9 cellular contexts compared by ENCODE assay signal in genomic region chr19:800360-801029, GRCh38. TPM values are rescaled to one million over a fixed set of nuclear protein-coding genes. Genes with fewer than 3 reads are reported as not detected.
DNase-seq lines count a peak whose midpoint lies in the region; ATAC-seq, FAIRE-seq and TF ChIP-seq lines count a peak whose summit lies in the region.
"Had no signal": no experiment of that assay in that cellular context is flagged by ENCODE, and none has a peak within 500 bp of the region (broad histone marks: within the 10 kb centered on the region; RNA-seq: fewer than 3 reads in every experiment).

No MANE protein-coding gene starts in this region.

- TF ChIP-seq CTCF in SK-N-SH (IDR thresholded peaks at IDR 0.05) (no peak), keratinocyte (optimal IDR thresholded peaks at IDR 0.05 in 1 of 3, IDR thresholded peaks at IDR 0.05 in 1 of 3, conservative IDR thresholded peaks at IDR 0.05 in 1 of 3; ENCODE audit: extremely low read depth in 1 of 3, insufficient read depth in 2 of 3, low read length in 3 of 3) (no peak)

- H3K4me3 ChIP-seq in SK-N-SH (ENCODE audit: low read depth in 2 of 2, low read length in 1 of 2) (peak overlapping the region; percentile 21 to 85), keratinocyte (ENCODE audit: control insufficient read depth in 2 of 3, extremely low read depth in 1 of 3, insufficient read depth in 2 of 3, low read depth in 1 of 3, low read length in 3 of 3) (peak overlapping the region; percentile 65 to 99 (median 83)), stomach smooth muscle (ENCODE audit: low read length in 2 of 2) (peak overlapping the region; percentile 33 to 64)

- no peaks in the 10 kb centered on the region for H3K27me3 ChIP-seq in SK-N-SH (ENCODE audit: insufficient read depth)
- no peaks in the 10 kb centered on the region for H3K27me3 ChIP-seq in keratinocyte (ENCODE audit: control insufficient read depth, extremely low read depth, insufficient read depth, low read length)
- H3K27me3 ChIP-seq in stomach smooth muscle (ENCODE audit: control insufficient read depth in 1 of 2, insufficient read depth in 2 of 2, low read length in 2 of 2) = no peaks in the 10 kb centered on the region

- peak overlapping the region; percentile 11 to 87; a peak in 3 of 4 replicates for H3K27ac ChIP-seq in SK-N-SH (ENCODE audit: low read depth in 2 of 2, low read length in 1 of 2)
- peak overlapping the region; percentile 75 for H3K27ac ChIP-seq in keratinocyte (ENCODE audit: control insufficient read depth, insufficient read depth, low read length)
- peak overlapping the region; percentile 81 for H3K27ac ChIP-seq in stomach smooth muscle (ENCODE audit: low read length)

- H2AFZ ChIP-seq in SK-N-SH (ENCODE audit: low read depth) (no peak overlapping the region), keratinocyte (ENCODE audit: control insufficient read depth, low read length) (no peak overlapping the region)

- H4K20me1 ChIP-seq in SK-N-SH (ENCODE audit: insufficient read depth) (peaks cover 76% of the 10 kb centered on the region), keratinocyte (ENCODE audit: control insufficient read depth, extremely low read depth, insufficient read depth, low read length) (peaks cover 69% of the 10 kb centered on the region)

- ATAC-seq in SK-N-SH treated with all-trans-retinoic acid at 6 μM for 48 hours = no peak

- peak overlapping the region; percentile 31; the same call in 1 of the 2 replicates for H3K9ac ChIP-seq in SK-N-SH
- H3K9ac ChIP-seq in keratinocyte (ENCODE audit: control insufficient read depth, extremely low read depth, insufficient read depth, low read length) = peak overlapping the region; percentile 91
- H3K9ac ChIP-seq in stomach smooth muscle (ENCODE audit: low read length in 2 of 2) = peak overlapping the region; percentile 40 to 60

- no peaks in the 10 kb centered on the region for H3F3A ChIP-seq in SK-N-SH (replicated peaks; ENCODE audit: insufficient read depth)

- H3K4me1 ChIP-seq in SK-N-SH (ENCODE audit: control insufficient read depth in 1 of 2, insufficient read depth in 2 of 2, low read depth in 1 of 2, low read length in 1 of 2) (peaks cover 29 to 47% of the 10 kb centered on the region in 2 experiments; a peak in 3 of 4 replicates), keratinocyte (ENCODE audit: control insufficient read depth, extremely low read depth, insufficient read depth, low read length) (peaks cover 32% of the 10 kb centered on the region), stomach smooth muscle (ENCODE audit: control insufficient read depth, insufficient read depth, low read length) (peaks cover 69% of the 10 kb centered on the region)

- WGBS in SK-N-SH (ENCODE audit: low lambda C conversion rate) = 37% methylated on average over 10 of the region's 17 CpGs

- peaks cover 38% of the 10 kb centered on the region for H3K4me1 Mint-ChIP-seq in activated naive CD8-positive, alpha-beta T cell (ENCODE audit: low read depth)

- peak overlapping the region; percentile 87 for H3K27ac Mint-ChIP-seq in activated naive CD8-positive, alpha-beta T cell

- no peak for TF ChIP-seq EP300 in SK-N-SH (IDR thresholded peaks at IDR 0.05; ENCODE audit: borderline replicate concordance in 1 of 2, low read depth in 1 of 2, low read length in 1 of 2)

- H3K4me2 ChIP-seq in SK-N-SH (peak overlapping the region; percentile 95), keratinocyte (ENCODE audit: control insufficient read depth, extremely low read depth, insufficient read depth, low read depth, low read length) (peak overlapping the region; percentile 96)

- H3K36me3 Mint-ChIP-seq in activated naive CD8-positive, alpha-beta T cell = peaks cover 7% of the 10 kb centered on the region

- H3K9me3 ChIP-seq in SK-N-SH = no peaks in the 10 kb centered on the region
- no peaks in the 10 kb centered on the region for H3K9me3 ChIP-seq in keratinocyte (ENCODE audit: control insufficient read depth, low read depth, low read length)
- no peaks in the 10 kb centered on the region for H3K9me3 ChIP-seq in stomach smooth muscle (ENCODE audit: control insufficient read depth in 2 of 2, low read length in 2 of 2)

- H3K9me1 ChIP-seq in keratinocyte (ENCODE audit: control insufficient read depth, extremely low read depth, insufficient read depth, low read length) = no peaks in the 10 kb centered on the region

- TF ChIP-seq RAD21 in SK-N-SH (IDR thresholded peaks at IDR 0.05; ENCODE audit: low read length) = 0 out of 2 replicates have a peak, but pooled peaks have one; percentile 11

- H3K27me3 Mint-ChIP-seq in activated naive CD8-positive, alpha-beta T cell = no peaks in the 10 kb centered on the region

- FAIRE-seq in keratinocyte (lab: Jason Lieb, UNC) = peak; percentile 59

- dilution Hi-C loops in keratinocyte (cut with MboI; ENCODE audit: extremely low pct_ligation_motif_present, low sequenced_read_pairs) = no loop called here

- DNase-seq in SK-N-SH (peak; percentile 47), keratinocyte (ENCODE audit: low read depth, low spot score) (no peak), SKM-1 (lab: John Stamatoyannopoulos, UW; ENCODE audit: unreplicated experiment) (no peak), NCI-H1436 treated with DMSO at 0.1 percent for 48 hours (lab: John Stamatoyannopoulos, UW) (no peak), cerebellar cortex (ENCODE audit: low spot score) (no peak)

- no peaks in the 10 kb centered on the region for H3K9me3 Mint-ChIP-seq in activated naive CD8-positive, alpha-beta T cell (ENCODE audit: low read depth)

- H3K4me3 Mint-ChIP-seq in activated naive CD8-positive, alpha-beta T cell = peak overlapping the region; percentile 90

- H3K36me3 ChIP-seq in SK-N-SH (replicated peaks in 1 of 2; ENCODE audit: control insufficient read depth in 1 of 2, insufficient read depth in 2 of 2, low read length in 1 of 2) = peaks cover 22 to 40% of the 10 kb centered on the region in 2 experiments
- peaks cover 26 to 65% of the 10 kb centered on the region in 2 experiments for H3K36me3 ChIP-seq in keratinocyte (ENCODE audit: control insufficient read depth in 2 of 2, extremely low read depth in 1 of 2, insufficient read depth in 2 of 2, low read length in 2 of 2)
- peaks cover 17% of the 10 kb centered on the region in 2 donors for H3K36me3 ChIP-seq in stomach smooth muscle (ENCODE audit: control insufficient read depth in 2 of 2, insufficient read depth in 2 of 2, low read length in 2 of 2)

- no peaks in the 10 kb centered on the region for H3K9me2 ChIP-seq in SK-N-SH

- POLR2A ChIA-PET in SK-N-SH (lab: Yijun Ruan, JAX) = interaction anchor here (1.2 kb wide), 1 partner anchor 15 kb away, joined by 4 read pairs; no protein-coding TSS in a partner anchor

- CTCF ChIA-PET in SK-N-SH (lab: Yijun Ruan, JAX) = interaction anchor here (0.9 to 1.3 kb wide), 5 partner anchors 11 to 420 kb away, joined by 3 to 5 read pairs (median 3); no protein-coding TSS in a partner anchor

- H3K79me2 ChIP-seq in SK-N-SH (ENCODE audit: insufficient read depth) (peaks cover 76% of the 10 kb centered on the region), keratinocyte (ENCODE audit: control insufficient read depth, insufficient read depth, low read length) (peaks cover 76% of the 10 kb centered on the region)

RNA-seq across cellular contexts. Expression of gene PTBP1, which starts 3.2 kb away (rescaled TPM):
- 172 and 243 TPM in 2 replicates for polyA plus RNA-seq in SK-N-SH (2012; rRNA removed)
- polyA plus RNA-seq in SK-N-SH (2012; cell fraction: cytosol; rRNA removed) = 81.4 and 143 TPM in 2 replicates
- polyA plus RNA-seq in SK-N-SH (2012; cell fraction: nucleus; rRNA removed) = 286 and 334 TPM in 2 replicates
- polyA plus RNA-seq in keratinocyte = 117 to 180 TPM (median 130 TPM) in 3 replicates
- polyA plus RNA-seq in keratinocyte (2011; ENCODE audit: low read depth) = 145 TPM
- polyA plus RNA-seq in keratinocyte (2011; cell fraction: cytosol; rRNA removed) = 112 and 148 TPM in 2 replicates
- 151 and 213 TPM in 2 replicates for polyA plus RNA-seq in keratinocyte (2011; cell fraction: nucleus; rRNA removed)
- polyA plus RNA-seq in keratinocyte (2012; ENCODE audit: low replicate concordance) = 154 and 321 TPM in 2 replicates
- polyA minus RNA-seq in keratinocyte = 183 to 411 TPM (median 209 TPM) in 3 replicates
- 242 TPM for polyA minus RNA-seq in keratinocyte (2011; cell fraction: cytosol; rRNA and poly(A)+ RNA removed)
- 164 and 177 TPM in 2 replicates for polyA minus RNA-seq in keratinocyte (2011; cell fraction: nucleus; rRNA and poly(A)+ RNA removed)

RNA-seq across cellular contexts. Expression of gene PLPPR3, which starts 21.3 kb away (rescaled TPM):
- 1.5 and 1.6 TPM in 2 replicates for polyA plus RNA-seq in SK-N-SH (2012; rRNA removed)
- polyA plus RNA-seq in SK-N-SH (2012; cell fraction: cytosol; rRNA removed) = 0.59 and 1.2 TPM in 2 replicates
- polyA plus RNA-seq in SK-N-SH (2012; cell fraction: nucleus; rRNA removed) = 1.8 and 2.1 TPM in 2 replicates
- polyA plus RNA-seq in keratinocyte = 0.02 to 0.08 TPM in 2 of 3 replicates, not detected in the other
- not detected for polyA plus RNA-seq in keratinocyte (2011; ENCODE audit: low read depth)
- 0.04 and 0.05 TPM in 2 replicates for polyA plus RNA-seq in keratinocyte (2011; cell fraction: cytosol; rRNA removed)
- polyA plus RNA-seq in keratinocyte (2011; cell fraction: nucleus; rRNA removed) = 0.09 and 0.10 TPM in 2 replicates
- polyA plus RNA-seq in keratinocyte (2012; ENCODE audit: low replicate concordance) = not detected in 2 replicates
- not detected in 3 replicates for polyA minus RNA-seq in keratinocyte
- polyA minus RNA-seq in keratinocyte (2011; cell fraction: cytosol; rRNA and poly(A)+ RNA removed) = not detected
- 0.31 TPM in 1 of 2 replicates, not detected in the other for polyA minus RNA-seq in keratinocyte (2011; cell fraction: nucleus; rRNA and poly(A)+ RNA removed)

RNA-seq across cellular contexts. Expression of gene AZU1, which starts 27.1 kb away (rescaled TPM):
- polyA plus RNA-seq in SK-N-SH (2012; rRNA removed) (0.15 TPM in 2 replicates), keratinocyte (not detected in 3 replicates)
- polyA plus RNA-seq in SK-N-SH (2012; cell fraction: cytosol; rRNA removed) = not detected in 2 replicates
- polyA plus RNA-seq in SK-N-SH (2012; cell fraction: nucleus; rRNA removed) = 2.3 and 2.4 TPM in 2 replicates
- polyA plus RNA-seq in keratinocyte (2011; ENCODE audit: low read depth) = not detected
- not detected in 2 replicates for polyA plus RNA-seq in keratinocyte (2011; cell fraction: cytosol; rRNA removed)
- polyA plus RNA-seq in keratinocyte (2011; cell fraction: nucleus; rRNA removed) = not detected in 2 replicates
- not detected in 2 replicates for polyA plus RNA-seq in keratinocyte (2012; ENCODE audit: low replicate concordance)
- polyA minus RNA-seq in keratinocyte = not detected in 3 replicates
- not detected for polyA minus RNA-seq in keratinocyte (2011; cell fraction: cytosol; rRNA and poly(A)+ RNA removed)
- not detected in 2 replicates for polyA minus RNA-seq in keratinocyte (2011; cell fraction: nucleus; rRNA and poly(A)+ RNA removed)

RNA-seq across cellular contexts. Expression of gene PRTN3, which starts 40.3 kb away (rescaled TPM):
- polyA plus RNA-seq in SK-N-SH (2012; rRNA removed) (not detected in 2 replicates), keratinocyte (not detected in 3 replicates)
- not detected in 2 replicates for polyA plus RNA-seq in SK-N-SH (2012; cell fraction: cytosol; rRNA removed)
- not detected in 2 replicates for polyA plus RNA-seq in SK-N-SH (2012; cell fraction: nucleus; rRNA removed)
- polyA plus RNA-seq in keratinocyte (2011; ENCODE audit: low read depth) = not detected
- not detected in 2 replicates for polyA plus RNA-seq in keratinocyte (2011; cell fraction: cytosol; rRNA removed)
- not detected in 2 replicates for polyA plus RNA-seq in keratinocyte (2011; cell fraction: nucleus; rRNA removed)
- polyA plus RNA-seq in keratinocyte (2012; ENCODE audit: low replicate concordance) = not detected in 2 replicates
- polyA minus RNA-seq in keratinocyte = not detected in 3 replicates
- not detected for polyA minus RNA-seq in keratinocyte (2011; cell fraction: cytosol; rRNA and poly(A)+ RNA removed)
- not detected in 2 replicates for polyA minus RNA-seq in keratinocyte (2011; cell fraction: nucleus; rRNA and poly(A)+ RNA removed)
- polyA plus RNA-seq: BJ had no signal

RNA-seq across cellular contexts. Expression of gene MISP, which starts 49.6 kb away (rescaled TPM):
- polyA plus RNA-seq in SK-N-SH (2012; rRNA removed) (0.03 and 0.08 TPM in 2 replicates), keratinocyte (17.5 to 25.4 TPM (median 25.0 TPM) in 3 replicates)
- 0.05 TPM in 2 replicates for polyA plus RNA-seq in SK-N-SH (2012; cell fraction: cytosol; rRNA removed)
- 0.06 TPM in 2 replicates for polyA plus RNA-seq in SK-N-SH (2012; cell fraction: nucleus; rRNA removed)
- polyA plus RNA-seq in keratinocyte (2011; ENCODE audit: low read depth) = 15.4 TPM
- 24.5 and 41.2 TPM in 2 replicates for polyA plus RNA-seq in keratinocyte (2011; cell fraction: cytosol; rRNA removed)
- polyA plus RNA-seq in keratinocyte (2011; cell fraction: nucleus; rRNA removed) = 37.6 and 46.5 TPM in 2 replicates
- polyA plus RNA-seq in keratinocyte (2012; ENCODE audit: low replicate concordance) = 13.0 and 45.7 TPM in 2 replicates
- 19.1 to 34.8 TPM (median 22.0 TPM) in 3 replicates for polyA minus RNA-seq in keratinocyte
- polyA minus RNA-seq in keratinocyte (2011; cell fraction: cytosol; rRNA and poly(A)+ RNA removed) = 76.2 TPM
- polyA minus RNA-seq in keratinocyte (2011; cell fraction: nucleus; rRNA and poly(A)+ RNA removed) = 35.4 and 39.8 TPM in 2 replicates

Comparison
In these comparisons a context has a peak if more than half of its experiments do, and no peak if none do; other contexts are left out.
1. H3K9ac ChIP-seq: peak in every context shown above with its lines; median percentile 91 in keratinocyte; 50 in stomach smooth muscle; 31 in SK-N-SH.